ENCODE assay signal across 1 cellular context in the genomic region with DNA sequence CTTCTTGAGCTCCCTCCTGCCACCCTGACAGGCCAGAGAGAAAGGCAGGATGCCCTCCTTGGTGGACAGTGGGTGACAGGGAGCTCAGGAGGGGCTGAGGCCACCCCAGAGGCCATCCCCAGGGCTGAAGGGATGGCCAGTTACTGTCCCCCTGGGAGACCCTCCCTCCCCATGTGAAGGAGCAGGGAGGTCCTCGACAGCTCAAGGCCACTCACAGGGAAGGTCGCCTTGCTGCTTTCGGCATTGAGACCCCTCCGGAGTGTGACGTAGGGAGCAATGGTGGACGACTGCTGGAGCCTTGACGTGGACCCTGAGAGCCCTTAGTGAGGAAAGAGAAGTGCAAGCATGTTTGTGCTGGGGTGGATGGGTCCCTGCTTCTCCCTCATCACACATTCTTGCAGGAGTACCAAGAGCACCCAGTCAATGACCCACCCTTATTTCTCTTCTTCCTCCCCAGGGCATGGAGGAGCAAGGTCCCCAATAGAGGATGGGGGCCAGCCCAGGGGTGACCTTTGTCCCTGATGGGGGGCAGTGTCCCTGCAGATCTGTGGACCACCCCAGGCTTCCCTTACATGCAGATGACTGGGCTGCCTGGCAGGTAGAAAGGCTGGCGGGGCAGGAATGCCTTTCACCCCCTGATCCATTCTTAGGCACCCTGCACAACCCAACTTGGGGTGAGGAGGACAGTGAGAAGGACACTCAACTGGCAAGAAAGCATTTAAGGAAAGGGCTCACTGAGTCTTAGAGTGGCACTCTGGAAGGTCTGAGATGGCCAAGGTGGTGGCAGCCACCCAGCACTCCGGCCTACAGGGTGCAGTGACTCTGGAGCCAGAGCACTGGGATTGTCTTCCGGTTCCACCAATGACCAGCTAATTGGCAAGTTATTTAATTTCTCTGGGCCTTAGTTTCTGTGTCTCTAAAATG.
TF ChIP-seq lines count a peak whose summit lies in the region.

No MANE protein-coding gene starts in this region.

TF ChIP-seq in liver, 16 proteins besides CTCF, POLR2A, EP300 and RAD21:
- no peak for TF ChIP-seq FOXA2 (IDR thresholded peaks at IDR 0.05)
- TF ChIP-seq, protein P1, sequence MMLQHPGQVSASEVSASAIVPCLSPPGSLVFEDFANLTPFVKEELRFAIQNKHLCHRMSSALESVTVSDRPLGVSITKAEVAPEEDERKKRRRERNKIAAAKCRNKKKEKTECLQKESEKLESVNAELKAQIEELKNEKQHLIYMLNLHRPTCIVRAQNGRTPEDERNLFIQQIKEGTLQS (IDR thresholded peaks at IDR 0.05): no peak
- TF ChIP-seq, protein P2, sequence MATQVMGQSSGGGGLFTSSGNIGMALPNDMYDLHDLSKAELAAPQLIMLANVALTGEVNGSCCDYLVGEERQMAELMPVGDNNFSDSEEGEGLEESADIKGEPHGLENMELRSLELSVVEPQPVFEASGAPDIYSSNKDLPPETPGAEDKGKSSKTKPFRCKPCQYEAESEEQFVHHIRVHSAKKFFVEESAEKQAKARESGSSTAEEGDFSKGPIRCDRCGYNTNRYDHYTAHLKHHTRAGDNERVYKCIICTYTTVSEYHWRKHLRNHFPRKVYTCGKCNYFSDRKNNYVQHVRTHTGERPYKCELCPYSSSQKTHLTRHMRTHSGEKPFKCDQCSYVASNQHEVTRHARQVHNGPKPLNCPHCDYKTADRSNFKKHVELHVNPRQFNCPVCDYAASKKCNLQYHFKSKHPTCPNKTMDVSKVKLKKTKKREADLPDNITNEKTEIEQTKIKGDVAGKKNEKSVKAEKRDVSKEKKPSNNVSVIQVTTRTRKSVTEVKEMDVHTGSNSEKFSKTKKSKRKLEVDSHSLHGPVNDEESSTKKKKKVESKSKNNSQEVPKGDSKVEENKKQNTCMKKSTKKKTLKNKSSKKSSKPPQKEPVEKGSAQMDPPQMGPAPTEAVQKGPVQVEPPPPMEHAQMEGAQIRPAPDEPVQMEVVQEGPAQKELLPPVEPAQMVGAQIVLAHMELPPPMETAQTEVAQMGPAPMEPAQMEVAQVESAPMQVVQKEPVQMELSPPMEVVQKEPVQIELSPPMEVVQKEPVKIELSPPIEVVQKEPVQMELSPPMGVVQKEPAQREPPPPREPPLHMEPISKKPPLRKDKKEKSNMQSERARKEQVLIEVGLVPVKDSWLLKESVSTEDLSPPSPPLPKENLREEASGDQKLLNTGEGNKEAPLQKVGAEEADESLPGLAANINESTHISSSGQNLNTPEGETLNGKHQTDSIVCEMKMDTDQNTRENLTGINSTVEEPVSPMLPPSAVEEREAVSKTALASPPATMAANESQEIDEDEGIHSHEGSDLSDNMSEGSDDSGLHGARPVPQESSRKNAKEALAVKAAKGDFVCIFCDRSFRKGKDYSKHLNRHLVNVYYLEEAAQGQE (IDR thresholded peaks at IDR 0.05): no peak
- TF ChIP-seq TAF1 (conservative IDR thresholded peaks at IDR 0.05): no peak
- TF ChIP-seq GABPA (IDR thresholded peaks at IDR 0.05 in 1 of 2, conservative IDR thresholded peaks at IDR 0.05 in 1 of 2): no peak
- TF ChIP-seq, protein P3, sequence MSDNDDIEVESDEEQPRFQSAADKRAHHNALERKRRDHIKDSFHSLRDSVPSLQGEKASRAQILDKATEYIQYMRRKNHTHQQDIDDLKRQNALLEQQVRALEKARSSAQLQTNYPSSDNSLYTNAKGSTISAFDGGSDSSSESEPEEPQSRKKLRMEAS (IDR thresholded peaks at IDR 0.05): no peak
